8 cellular contexts compared by ENCODE assay signal in genomic region chr3:160564205-160564922, GRCh38. TPM values are rescaled to one million over a fixed set of nuclear protein-coding genes. Genes with fewer than 3 reads are reported as not detected.
DNase-seq lines count a peak whose midpoint lies in the region; ATAC-seq and TF ChIP-seq lines count a peak whose summit lies in the region.

No MANE protein-coding gene starts in this region.

- peak overlapping the region; percentile 93 for H3K4me3 ChIP-seq in AG09309 (ENCODE audit: control insufficient read depth, low read depth, low read length)
- H3K4me3 ChIP-seq in SJSA1, result peak overlapping the region; percentile 49
- peak overlapping the region; percentile 85 for H3K4me3 ChIP-seq in endodermal cell (ENCODE audit: low read length)
- H3K4me3 ChIP-seq in neural progenitor cell, result peak overlapping the region; percentile 84

- H3K27ac Mint-ChIP-seq in endodermal cell, result peak overlapping the region; percentile 97
- H3K27ac Mint-ChIP-seq in neural progenitor cell, result peak overlapping the region; percentile 89

- no peaks in the 10 kb centered on the region for H3K27me3 ChIP-seq in SJSA1 (replicated peaks)
- no peaks in the 10 kb centered on the region for H3K27me3 ChIP-seq in endodermal cell (ENCODE audit: control insufficient read depth, insufficient read depth, low read length, poor library complexity, severe bottlenecking)
- no peaks in the 10 kb centered on the region for H3K27me3 ChIP-seq in neural progenitor cell

- H3K9me3 ChIP-seq in SJSA1 (replicated peaks), result no peaks in the 10 kb centered on the region
- H3K9me3 ChIP-seq in endodermal cell (ENCODE audit: control insufficient read depth, low read length), result peaks cover 6% of the 10 kb centered on the region
- H3K9me3 ChIP-seq in neural progenitor cell (ENCODE audit: low read depth), result no peaks in the 10 kb centered on the region

- H2AFZ ChIP-seq in neural progenitor cell (replicated peaks), result no peak overlapping the region

- peaks cover 4% of the 10 kb centered on the region for H3K27me3 Mint-ChIP-seq in endodermal cell (ENCODE audit: insufficient read depth)
- H3K27me3 Mint-ChIP-seq in neural progenitor cell (ENCODE audit: insufficient read depth, low read depth), result peaks cover 4% of the 10 kb centered on the region

- H3K36me3 ChIP-seq in SJSA1 (peaks cover 33% of the 10 kb centered on the region), endodermal cell (ENCODE audit: control insufficient read depth, insufficient read depth, low read length) (peaks cover 21% of the 10 kb centered on the region), neural progenitor cell (peaks cover 14% of the 10 kb centered on the region)

- no peak for TF ChIP-seq CTCF in AG09309 (IDR thresholded peaks at IDR 0.05; ENCODE audit: control insufficient read depth, insufficient read depth, low read depth, low read length, missing control alignments)
- peak; percentile 28 for TF ChIP-seq CTCF in endodermal cell (conservative IDR thresholded peaks at IDR 0.05)
- TF ChIP-seq CTCF in neural progenitor cell (IDR thresholded peaks at IDR 0.05), result no peak

- H3K9ac ChIP-seq in endodermal cell (ENCODE audit: extremely low read depth, low read length, poor library complexity, severe bottlenecking), result peak overlapping the region; percentile 56
- H3K9ac ChIP-seq in neural progenitor cell, result peak overlapping the region; percentile 77

- H3K4me3 Mint-ChIP-seq in endodermal cell, result peak overlapping the region; percentile 93
- peak overlapping the region; percentile 98 for H3K4me3 Mint-ChIP-seq in neural progenitor cell

- H3K4me1 Mint-ChIP-seq in endodermal cell, result peaks cover 35% of the 10 kb centered on the region
- H3K4me1 Mint-ChIP-seq in neural progenitor cell, result peaks cover 12% of the 10 kb centered on the region

- WGBS in endodermal cell (ENCODE audit: insufficient coverage in 1 of 2, insufficient read length in 1 of 2), 2 experiments, result 0 to 1% methylated on average over 1 to 39 of the region's 39 CpGs

- ATAC-seq in GM19328 (IDR thresholded peaks at IDR 0.05; ENCODE audit: unreplicated experiment) (peak; percentile 2), GM21786 (IDR thresholded peaks at IDR 0.05; ENCODE audit: unreplicated experiment) (no peak), GM19397 (IDR thresholded peaks at IDR 0.05; ENCODE audit: unreplicated experiment) (no peak), HG03108 (IDR thresholded peaks at IDR 0.05; ENCODE audit: unreplicated experiment) (no peak)

- peaks cover 19% of the 10 kb centered on the region for H3F3A ChIP-seq in neural progenitor cell (ENCODE audit: low read depth)

- H4K20me1 ChIP-seq in neural progenitor cell (ENCODE audit: low read depth), result peaks cover 51% of the 10 kb centered on the region

- H3K27ac ChIP-seq in SJSA1 (peak overlapping the region; percentile 22; the same call in 1 of the 2 replicates), endodermal cell (ENCODE audit: low read depth, low read length) (peak overlapping the region; percentile 0), neural progenitor cell (peak overlapping the region; percentile 97)

- peaks cover 9% of the 10 kb centered on the region; the same call in 1 of the 2 replicates for H3K4me1 ChIP-seq in SJSA1 (replicated peaks)
- H3K4me1 ChIP-seq in endodermal cell (ENCODE audit: control insufficient read depth, insufficient read depth, low read length), result no peaks in the 10 kb centered on the region
- H3K4me1 ChIP-seq in neural progenitor cell, result peaks cover 34% of the 10 kb centered on the region

- peaks cover 56% of the 10 kb centered on the region for H3K79me2 ChIP-seq in neural progenitor cell (ENCODE audit: low read depth)

- peak overlapping the region; percentile 76 for H3K4me2 ChIP-seq in neural progenitor cell

- H3K36me3 Mint-ChIP-seq in endodermal cell (ENCODE audit: low read depth), result peaks cover 19% of the 10 kb centered on the region
- peaks cover 55% of the 10 kb centered on the region for H3K36me3 Mint-ChIP-seq in neural progenitor cell

- H3K9me3 Mint-ChIP-seq in endodermal cell (peaks cover 1% of the 10 kb centered on the region), neural progenitor cell (peaks cover 42% of the 10 kb centered on the region)

- DNase-seq in AG09309 (ENCODE audit: low read depth), result no peak
- DNase-seq in SJSA1 (ENCODE audit: low read depth in 1 of 2, low spot score in 2 of 2), result peak in 1 of 2 experiments; percentile 28
- DNase-seq in endodermal cell, result peak; percentile 64
- DNase-seq in neural progenitor cell (ENCODE audit: low spot score), result peak; percentile 41

RNA-seq across cellular contexts. Expression of gene KPNA4, which starts 1.0 kb away (rescaled TPM):
- 18.3 and 24.3 TPM in 2 replicates for total RNA-seq in SJSA1 (2014; rRNA removed; shearing (Covaris generic))
- total RNA-seq in endodermal cell (10 to 100 TPM; 65.2 to 73.0 TPM), neural progenitor cell (ENCODE audit: low replicate concordance) (35.4 and 56.6 TPM in 2 replicates)
- 33.9 TPM for polyA plus RNA-seq in endodermal cell (2013, experiment 1 of 2)
- polyA plus RNA-seq in endodermal cell (2013, experiment 2 of 2), result 32.1 TPM

Comparison
In these comparisons a context has a peak if more than half of its experiments do, and no peak if none do; other contexts are left out.
1. H3K27ac ChIP-seq: peak in every context shown above with its lines; median percentile 97 in neural progenitor cell; 22 in SJSA1; 0 in endodermal cell.